Comparison of ENCODE assay signal across 19 cellular contexts in the genomic region with DNA sequence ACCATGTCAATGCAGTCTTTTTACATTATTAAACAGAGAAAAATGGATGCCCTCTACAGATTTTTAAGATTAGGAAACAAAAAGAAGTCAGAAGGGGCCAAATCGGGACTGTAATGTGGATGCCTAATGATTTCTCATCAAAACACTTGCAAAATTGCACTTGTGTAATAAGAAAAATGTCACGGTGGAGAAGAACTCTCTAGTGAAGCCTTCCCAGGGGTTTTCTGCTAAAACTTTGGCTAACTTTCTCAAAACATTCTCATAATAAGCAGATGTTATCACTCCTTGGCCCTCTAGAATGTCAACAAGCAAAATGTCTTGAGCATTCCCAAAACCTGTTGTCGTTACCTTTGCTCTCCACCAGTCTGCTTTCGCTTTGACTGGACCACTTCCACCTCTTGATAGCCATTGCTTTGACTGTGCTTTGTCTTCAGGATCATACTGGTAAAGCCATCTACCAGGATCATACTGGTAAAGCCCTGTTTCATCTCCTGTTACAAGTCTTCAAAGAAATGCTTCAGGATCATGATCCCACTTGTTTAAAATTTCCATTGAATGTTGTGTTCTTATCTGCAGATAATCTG.
DNase-seq lines count a peak whose midpoint lies in the region; ATAC-seq, FAIRE-seq and TF ChIP-seq lines count a peak whose summit lies in the region.
"Had no signal": no experiment of that assay in that cellular context is flagged by ENCODE, and none has a peak within 500 bp of the region (broad histone marks: within the 10 kb centered on the region; RNA-seq: fewer than 3 reads in every experiment).

No MANE protein-coding gene starts in this region.

- no peak for TF ChIP-seq RAD21 in GM12878 (IDR thresholded peaks at IDR 0.05; ENCODE audit: insufficient read depth, low read depth, low read length)

- H3K36me3 ChIP-seq in GM12878 (ENCODE audit: control insufficient read depth in 2 of 2, insufficient read depth in 2 of 2, low read length in 1 of 2): no peaks in the 10 kb centered on the region
- peaks cover 10 to 24% of the 10 kb centered on the region in 2 donors for H3K36me3 ChIP-seq in gastroesophageal sphincter
- peaks cover 3 to 36% (median 26%) of the 10 kb centered on the region in 5 donors for H3K36me3 ChIP-seq in subcutaneous abdominal adipose tissue (ENCODE audit: control insufficient read depth in 5 of 5, insufficient read depth in 5 of 5, low read length in 5 of 5)
- H3K36me3 ChIP-seq in colonic mucosa: no peaks in the 10 kb centered on the region

- in situ Hi-C loops in GM12878 (cut with MboI): no loop called here

- H4K20me1 ChIP-seq in GM12878 (ENCODE audit: control insufficient read depth, insufficient read depth): no peaks in the 10 kb centered on the region

- H2AFZ ChIP-seq in GM12878 (ENCODE audit: control insufficient read depth, low read depth, low read length): no peak overlapping the region

- CTCF ChIA-PET in GM12878 (lab: Yijun Ruan, JAX): interaction anchor here (9.1 kb wide), 1 partner anchor 13 kb away, joined by 85 read pairs; no protein-coding TSS in a partner anchor

- H3K4me1 ChIP-seq in GM12878 (ENCODE audit: control insufficient read depth, insufficient read depth, low read length) (no peaks in the 10 kb centered on the region), gastroesophageal sphincter (peaks cover 0 to 9% (median 0%) of the 10 kb centered on the region in 3 donors), subcutaneous abdominal adipose tissue (ENCODE audit: control insufficient read depth in 5 of 5, insufficient read depth in 5 of 5, low read length in 5 of 5) (peaks cover 0 to 28% (median 16%) of the 10 kb centered on the region in 5 donors), colonic mucosa (no peaks in the 10 kb centered on the region)

- POLR2A ChIA-PET in GM12878 (lab: Charles Lee): no interaction called here

- TF ChIP-seq POLR2A in GM12892 (IDR thresholded peaks at IDR 0.05; ENCODE audit: low read depth, low read length) (no peak), GM12878 (IDR thresholded peaks at IDR 0.05; ENCODE audit: low read depth, low read length) (no peak), gastroesophageal sphincter (IDR thresholded peaks at IDR 0.05) (no peak)

- H3K4me2 ChIP-seq in GM12878 (ENCODE audit: control insufficient read depth, insufficient read depth): no peak overlapping the region

- FAIRE-seq in GM12892 (lab: Jason Lieb, UNC) (peak; percentile 24), GM12878 (lab: Jason Lieb, UNC) (peak; percentile 66)

- H3K27me3 ChIP-seq in GM12878 (replicated peaks in 1 of 2; ENCODE audit: control insufficient read depth in 2 of 2, insufficient read depth in 2 of 2, low read length in 1 of 2) (no peaks in the 10 kb centered on the region), gastroesophageal sphincter (no peaks in the 10 kb centered on the region), subcutaneous abdominal adipose tissue (ENCODE audit: control insufficient read depth in 5 of 5, insufficient read depth in 4 of 5, low read length in 5 of 5) (no peaks in the 10 kb centered on the region), colonic mucosa (no peaks in the 10 kb centered on the region)

- DNase-seq in GM12892 (ENCODE audit: insufficient read length) (no peak), GM12878 (ENCODE audit: low read depth, low spot score) (no peak), colonic mucosa (no peak), NK-92 (lab: John Stamatoyannopoulos, UW; ENCODE audit: unreplicated experiment) (no peak)
- DNase-seq: C1 segment of cervical spinal cord; CD8-positive, alpha-beta memory T cell; DMS53; EL; HCEC 1CT; Kasumi-1; MM.1S; NCI-H1092 treated with DMSO at 0.1 percent for 48 hours; NCI-H146; NCI-H2029 treated with DMSO at 0.1 percent for 48 hours; PC-3 had no signal

- intact Hi-C loops in GM12878 (cut with micrococcal nuclease; ENCODE audit: unreplicated experiment) (no loop called here), colonic mucosa (cut with DNase I) (no loop called here)

- no peaks in the 10 kb centered on the region for H3K79me2 ChIP-seq in GM12878 (ENCODE audit: control insufficient read depth, insufficient read depth, low read length)

- H3K27ac ChIP-seq in GM12878 (ENCODE audit: control insufficient read depth, insufficient read depth) (no peak overlapping the region), gastroesophageal sphincter (peak overlapping the region in 1 of 4 donors; percentile 12), subcutaneous abdominal adipose tissue (ENCODE audit: low read depth, low read length) (peak overlapping the region; percentile 88), colonic mucosa (no peak overlapping the region)
- H3K27ac ChIP-seq: RWPE1 had no signal

- H3K9ac ChIP-seq in GM12878 (ENCODE audit: control insufficient read depth, insufficient read depth, low read length) (no peak overlapping the region), subcutaneous abdominal adipose tissue (ENCODE audit: low read length in 5 of 5) (no peak overlapping the region), colonic mucosa (ENCODE audit: low read depth in 2 of 2, low read length in 2 of 2) (no peak overlapping the region)

- TF ChIP-seq EP300 in GM12878 (IDR thresholded peaks at IDR 0.05; ENCODE audit: borderline replicate concordance in 1 of 2, control insufficient read depth in 1 of 2, low read depth in 2 of 2, low read length in 2 of 2) (no peak), gastroesophageal sphincter (IDR thresholded peaks at IDR 0.05) (no peak)

- no peak overlapping the region for H3K4me3 ChIP-seq in GM12878
- H3K4me3 ChIP-seq in gastroesophageal sphincter: no peak overlapping the region
- no peak overlapping the region for H3K4me3 ChIP-seq in subcutaneous abdominal adipose tissue (ENCODE audit: low read depth in 1 of 5, low read length in 5 of 5)
- no peak overlapping the region for H3K4me3 ChIP-seq in colonic mucosa

- TF ChIP-seq CTCF in GM12878 (IDR thresholded peaks at IDR 0.05 in 2 of 3, conservative IDR thresholded peaks at IDR 0.05 in 1 of 3; ENCODE audit: control insufficient read depth in 2 of 3, extremely low read depth in 1 of 3, insufficient read depth in 1 of 3, low read depth in 3 of 3, low read length in 3 of 3) (no peak), gastroesophageal sphincter (IDR thresholded peaks at IDR 0.05) (no peak), colonic mucosa (IDR thresholded peaks at IDR 0.05) (no peak)

- no TSS peak for BruUV-seq in GM12878 (replicated peaks; lab: Mats Ljungman, UMichigan)

- whole genome bisulfite sequencing in GM12878 (ENCODE audit: insufficient coverage, insufficient replicate concordance, low lambda C conversion rate, missing lambda C conversion rate): 16% methylated on average over 4 of the region's 4 CpGs
- WGBS in gastroesophageal sphincter (ENCODE audit: low coverage in 1 of 2), 2 donors: 55 to 66% methylated on average over 4 of the region's 4 CpGs

- ATAC-seq in GM12878 (no peak), gastroesophageal sphincter (peak; percentile 77), GM18511 (IDR thresholded peaks at IDR 0.05; ENCODE audit: unreplicated experiment) (no peak)
- ATAC-seq: PC-3 had no signal

- SMC1A ChIA-PET in GM12878 (lab: Charles Lee; ENCODE audit: uncharacterized antibody, unreplicated experiment): no interaction called here

- H3K9me3 ChIP-seq in GM12878 (replicated peaks; ENCODE audit: control insufficient read depth, insufficient read depth, low read length): no peaks in the 10 kb centered on the region
- no peaks in the 10 kb centered on the region for H3K9me3 ChIP-seq in gastroesophageal sphincter
- no peaks in the 10 kb centered on the region for H3K9me3 ChIP-seq in subcutaneous abdominal adipose tissue (ENCODE audit: control insufficient read depth in 5 of 5, low read length in 5 of 5)
- no peaks in the 10 kb centered on the region for H3K9me3 ChIP-seq in colonic mucosa

- RAD21 ChIA-PET in GM12878 (lab: Charles Lee; ENCODE audit: unreplicated experiment): no interaction called here

TF ChIP-seq in GM12878, 131 proteins besides CTCF, POLR2A, EP300 and RAD21:
- TF ChIP-seq MEF2B (IDR thresholded peaks at IDR 0.05; ENCODE audit: partially characterized antibody, poor library complexity, severe bottlenecking): no peak
